21 cellular contexts compared by ENCODE assay signal in genomic region chr3:178835033-178835432, GRCh38.
"Had no signal": no experiment of that assay in that cellular context is flagged by ENCODE, and none has a peak within 500 bp of the region (broad histone marks: within the 10 kb centered on the region; RNA-seq: fewer than 3 reads in every experiment).

No MANE protein-coding gene starts in this region.

- H3K4me1 ChIP-seq: esophagus muscularis mucosa, foreskin keratinocyte, gastroesophageal sphincter, heart left ventricle, left lung, lower lobe of right lung had no signal

- H2AFZ ChIP-seq: hepatocyte had no signal

- DNase-seq: dermis blood vessel endothelial cell; dorsolateral prefrontal cortex; effector CD4-positive, alpha-beta T cell; effector memory CD4-positive, alpha-beta T cell; foreskin keratinocyte; heart left ventricle; hypothalamus; immature natural killer cell; islet precursor cell; kidney; kidney glomerular epithelial cell; left lung; left ventricle myocardium superior; lower lobe of right lung; mesenchymal stem cell; mucosa of descending colon; naive B cell had no signal

- H3K4me2 ChIP-seq: hepatocyte had no signal

- H3K36me3 ChIP-seq: esophagus muscularis mucosa, gastroesophageal sphincter, heart left ventricle, left lung, lower lobe of right lung had no signal

- H3K9me3 ChIP-seq: esophagus muscularis mucosa, heart left ventricle, left lung, lower lobe of right lung, mucosa of descending colon had no signal

- ATAC-seq: foreskin keratinocyte, gastroesophageal sphincter, heart left ventricle, left lung, left ventricle myocardium superior, lower lobe of right lung, mucosa of descending colon had no signal

- H3K27ac ChIP-seq: coronary artery, dorsolateral prefrontal cortex, esophagus muscularis mucosa, foreskin keratinocyte, gastroesophageal sphincter, heart left ventricle, hepatocyte, left lung, lower lobe of right lung had no signal

- H3K27me3 ChIP-seq: dorsolateral prefrontal cortex, esophagus muscularis mucosa, gastroesophageal sphincter, heart left ventricle, hepatocyte, left lung had no signal

- H3K79me2 ChIP-seq: hepatocyte had no signal

- H3K4me3 ChIP-seq: coronary artery, dorsolateral prefrontal cortex, esophagus muscularis mucosa, gastroesophageal sphincter, heart left ventricle, hepatocyte, left lung, lower lobe of right lung, mucosa of descending colon had no signal
